Comparison of ENCODE assay signal across 8 cellular contexts in the genomic region with DNA sequence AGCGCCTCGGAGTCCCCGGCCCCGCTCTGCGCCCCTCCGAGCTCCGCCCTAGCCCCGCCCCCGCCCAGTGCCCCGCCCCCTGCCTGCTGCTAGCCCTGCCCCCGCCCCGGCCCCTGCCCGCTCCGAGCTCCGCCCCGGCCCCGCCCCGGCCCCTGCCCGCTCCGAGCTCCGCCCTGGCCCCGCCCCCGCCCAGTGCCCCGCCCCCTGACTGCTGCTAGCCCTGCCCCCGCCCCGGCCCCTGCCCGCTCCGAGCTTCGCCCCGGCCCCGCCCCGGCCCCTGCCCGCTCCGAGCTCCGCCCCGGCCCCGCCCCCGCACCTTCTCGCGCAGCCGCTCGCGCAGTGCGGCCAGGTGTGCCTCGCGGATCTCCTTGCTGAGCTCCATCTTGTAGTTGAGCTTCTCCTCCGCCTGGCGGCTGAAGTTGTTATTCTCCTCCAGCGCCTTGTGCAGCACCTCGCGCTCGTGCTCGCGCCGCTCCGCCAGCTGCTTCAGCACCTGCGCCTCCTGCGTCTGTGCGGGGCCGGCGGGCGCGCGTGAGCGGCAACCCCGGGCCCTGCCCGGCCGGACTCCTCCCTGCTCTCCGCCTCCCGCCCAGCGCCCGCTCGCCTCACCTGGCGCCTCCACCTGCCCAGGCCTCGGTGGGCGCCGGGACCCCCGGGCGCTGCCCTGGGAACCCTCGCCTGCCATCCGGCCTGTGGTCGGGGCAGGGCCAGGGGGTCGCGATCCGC. TPM values are rescaled to one million over a fixed set of nuclear protein-coding genes. Genes with fewer than 3 reads are reported as not detected.
DNase-seq lines count a peak whose midpoint lies in the region; ATAC-seq, FAIRE-seq and TF ChIP-seq lines count a peak whose summit lies in the region.

No MANE protein-coding gene starts in this region.

- H3K27ac ChIP-seq in body of pancreas (peak overlapping the region; percentile 54 to 89 (median 84)), iPS-18a (ENCODE audit: low read length) (no peak overlapping the region), small intestine (ENCODE audit: low read depth in 1 of 2, low read length in 1 of 2) (peak overlapping the region; percentile 34 to 96)

- DNase-seq in NCI-H187 (lab: John Stamatoyannopoulos, UW) (peak; percentile 66 to 94), UCSD-AML1 (lab: John Stamatoyannopoulos, UW; ENCODE audit: unreplicated experiment) (peak; percentile 72), body of pancreas (peak; percentile 94 to 96 (median 95)), small intestine (peak; percentile 89), KG1 (lab: John Stamatoyannopoulos, UW) (no peak)

- intact Hi-C loops in body of pancreas (cut with DNase I) = no loop called here

- H3K4me1 ChIP-seq in body of pancreas (peaks cover 9% of the 10 kb centered on the region), iPS-18a (ENCODE audit: control insufficient read depth, low read depth, low read length) (no peaks in the 10 kb centered on the region), small intestine (ENCODE audit: control insufficient read depth in 2 of 2, insufficient read depth in 1 of 2, low read depth in 1 of 2, low read length in 1 of 2) (peaks cover 0 to 2% of the 10 kb centered on the region in 2 donors)

- H3K36me3 ChIP-seq in body of pancreas (replicated peaks in 1 of 2; ENCODE audit: insufficient read depth in 1 of 2, low read depth in 2 of 2) = no peaks in the 10 kb centered on the region
- no peaks in the 10 kb centered on the region for H3K36me3 ChIP-seq in iPS-18a (ENCODE audit: control insufficient read depth, low read depth, low read length)
- H3K36me3 ChIP-seq in small intestine (ENCODE audit: control insufficient read depth in 2 of 2, insufficient read depth in 2 of 2, low read length in 2 of 2) = no peaks in the 10 kb centered on the region

- H3K27me3 ChIP-seq in body of pancreas = no peaks in the 10 kb centered on the region
- H3K27me3 ChIP-seq in iPS-18a (ENCODE audit: control insufficient read depth, insufficient read depth, low read length) = no peaks in the 10 kb centered on the region
- no peaks in the 10 kb centered on the region for H3K27me3 ChIP-seq in small intestine (ENCODE audit: control insufficient read depth in 2 of 2, insufficient read depth in 2 of 2, low read length in 2 of 2)

- 0 to 1% methylated on average over 7 to 78 of the region's 85 CpGs for WGBS in body of pancreas, 2 donors
- WGBS in small intestine, 3 donors = 1 to 2% (median 2%) methylated on average over 41 to 85 of the region's 85 CpGs

- H3K9me3 ChIP-seq in body of pancreas (no peaks in the 10 kb centered on the region), iPS-18a (ENCODE audit: control insufficient read depth, low read depth, low read length) (no peaks in the 10 kb centered on the region), small intestine (ENCODE audit: control insufficient read depth, low read depth) (no peaks in the 10 kb centered on the region)

- peak overlapping the region; percentile 12 for H3K9ac ChIP-seq in iPS-18a (ENCODE audit: low read length)

- FAIRE-seq in small intestine (lab: Jason Lieb, UNC) = no peak

- TF ChIP-seq CTCF in body of pancreas (IDR thresholded peaks at IDR 0.05) = peak; percentile 29 to 84 (median 70)

- TF ChIP-seq POLR2A in body of pancreas (IDR thresholded peaks at IDR 0.05) = peak; percentile 47 to 64 (median 63)

- H3K4me3 ChIP-seq in body of pancreas = peak overlapping the region in 1 of 2 donors; percentile 31
- H3K4me3 ChIP-seq in iPS-18a (ENCODE audit: low read length) = peak overlapping the region; percentile 59
- H3K4me3 ChIP-seq in small intestine (ENCODE audit: low read depth in 1 of 2, low read length in 2 of 2) = peak overlapping the region; percentile 35 to 58

- peak; percentile 63 for ATAC-seq in GM18499 (IDR thresholded peaks at IDR 0.05; ENCODE audit: insufficient read depth, unreplicated experiment)
- ATAC-seq in HG02852 (IDR thresholded peaks at IDR 0.05; ENCODE audit: unreplicated experiment) = peak; percentile 75
- ATAC-seq in body of pancreas = peak; percentile 92

RNA-seq across cellular contexts. Expression of a gene that starts 11.3 kb away (rescaled TPM):
- 1 to 10 TPM; 5.6 to 7.8 TPM for total RNA-seq in body of pancreas
- 10 to 100 TPM in 1 of 3 donors, 1 to 10 TPM in 2; 1.1 to 21.4 (median 3.5) TPM for polyA plus RNA-seq in small intestine

RNA-seq across cellular contexts. Expression of a gene that starts 15.1 kb away (rescaled TPM):
- total RNA-seq in body of pancreas = 1 to 10 TPM; 8.9 to 9.9 TPM
- 10 to 100 TPM in 1 of 3 donors, 1 to 10 TPM in 2; 8.4 to 10.4 (median 9.8) TPM for polyA plus RNA-seq in small intestine

RNA-seq across cellular contexts. Expression of a gene that starts 16.2 kb away (rescaled TPM):
- total RNA-seq in body of pancreas = 10 to 100 TPM in 1 of 2 donors, 1 to 10 TPM in 1; 7.3 to 50.4 TPM
- polyA plus RNA-seq in small intestine = 10 to 100 TPM in 2 of 3 donors, 1 to 10 TPM in 1; 3.5 to 15.0 (median 11.2) TPM

RNA-seq across cellular contexts. Expression of a gene that starts 54.5 kb away (rescaled TPM):
- 10 to 100 TPM in 1 of 2 donors, 1 to 10 TPM in 1; 9.9 to 13.8 TPM for total RNA-seq in body of pancreas
- 10 to 100 TPM in 1 of 3 donors, 1 to 10 TPM in 2; 4.2 to 15.9 (median 7.3) TPM for polyA plus RNA-seq in small intestine
